9 cellular contexts compared by ENCODE assay signal in genomic region chr12:80412343-80412953, GRCh38. TPM values are rescaled to one million over a fixed set of nuclear protein-coding genes. Genes with fewer than 3 reads are reported as not detected.
A peak's percentile ranks its signal among the peaks of the same experiment; 100 is the strongest.
DNase-seq lines count a peak whose midpoint lies in the region; ATAC-seq and TF ChIP-seq lines count a peak whose summit lies in the region.
"Had no signal": no experiment of that assay in that cellular context is flagged by ENCODE, and none has a peak within 500 bp of the region (broad histone marks: within the 10 kb centered on the region; RNA-seq: fewer than 3 reads in every experiment).

No MANE protein-coding gene starts in this region.

- no peak overlapping the region for H3K27ac Mint-ChIP-seq in CD4-positive, alpha-beta T cell
- H3K27ac Mint-ChIP-seq in type B pancreatic cell, result no peak overlapping the region
- H3K27ac Mint-ChIP-seq: immature natural killer cell had no signal

- H3K36me3 Mint-ChIP-seq in CD4-positive, alpha-beta T cell (ENCODE audit: low read depth), result no peaks in the 10 kb centered on the region
- H3K36me3 Mint-ChIP-seq in type B pancreatic cell, result no peaks in the 10 kb centered on the region
- H3K36me3 Mint-ChIP-seq: immature natural killer cell had no signal

- DNase-seq in CD4-positive, alpha-beta T cell, result no peak
- DNase-seq in NCI-H345 treated with DMSO at 0.1 percent for 48 hours (lab: John Stamatoyannopoulos, UW; ENCODE audit: unreplicated experiment), result peak; percentile 49
- DNase-seq in astrocyte of the hippocampus (ENCODE audit: low read depth, low spot score), result peak; percentile 73
- peak; percentile 74 for DNase-seq in inferior parietal cortex (ENCODE audit: extremely low spot score)
- DNase-seq in type B pancreatic cell (ENCODE audit: extremely low spot score, unreplicated experiment), result no peak
- no peak for DNase-seq in mesenteric fat pad (ENCODE audit: low spot score)

- intact Hi-C loops in CD4-positive, alpha-beta T cell (cut with DNase I, micrococcal nuclease), result no loop called here

- no peak overlapping the region for H3K4me3 Mint-ChIP-seq in CD4-positive, alpha-beta T cell
- H3K4me3 Mint-ChIP-seq in type B pancreatic cell, result no peak overlapping the region
- H3K4me3 Mint-ChIP-seq: immature natural killer cell had no signal

- H3K9me3 ChIP-seq in CD4-positive, alpha-beta T cell (ENCODE audit: control insufficient read depth, low read length), result no peaks in the 10 kb centered on the region

- TF ChIP-seq CTCF in CD4-positive, alpha-beta T cell (IDR thresholded peaks at IDR 0.05), result peak; percentile 35
- peak; percentile 94 for TF ChIP-seq CTCF in type B pancreatic cell (conservative IDR thresholded peaks at IDR 0.05)

- POLR2A ChIA-PET in CD4-positive, alpha-beta T cell (lab: Charles Lee), result no interaction called here

- H3K27ac ChIP-seq in CD4-positive, alpha-beta T cell (ENCODE audit: low read depth, low read length), result no peak overlapping the region

- H3K4me1 Mint-ChIP-seq in CD4-positive, alpha-beta T cell (ENCODE audit: low read depth), result no peaks in the 10 kb centered on the region
- no peaks in the 10 kb centered on the region for H3K4me1 Mint-ChIP-seq in type B pancreatic cell (ENCODE audit: unreplicated experiment)
- H3K4me1 Mint-ChIP-seq: immature natural killer cell had no signal

- no peaks in the 10 kb centered on the region for H3K27me3 ChIP-seq in CD4-positive, alpha-beta T cell (ENCODE audit: control insufficient read depth, insufficient read depth, low read length)

- CTCF ChIA-PET in CD4-positive, alpha-beta T cell (lab: Charles Lee), result no interaction called here

- H3K27me3 Mint-ChIP-seq in CD4-positive, alpha-beta T cell, result no peaks in the 10 kb centered on the region
- H3K27me3 Mint-ChIP-seq in type B pancreatic cell, result no peaks in the 10 kb centered on the region

- no peak for ATAC-seq in CD4-positive, alpha-beta T cell (ENCODE audit: poor library complexity)
- ATAC-seq in GM19328 (IDR thresholded peaks at IDR 0.05; ENCODE audit: unreplicated experiment) (peak; percentile 81), HG03378 (IDR thresholded peaks at IDR 0.05; ENCODE audit: unreplicated experiment) (peak; percentile 89)

- no peaks in the 10 kb centered on the region for H3K9me3 Mint-ChIP-seq in CD4-positive, alpha-beta T cell
- H3K9me3 Mint-ChIP-seq in type B pancreatic cell, result no peaks in the 10 kb centered on the region

RNA-seq across cellular contexts. Expression of gene PTPRQ, which starts 31.6 kb away (rescaled TPM):
- total RNA-seq in CD4-positive, alpha-beta T cell, result not detected
- total RNA-seq in type B pancreatic cell (ENCODE audit: low replicate concordance), result 0.36 and 1.3 TPM in 2 replicates
- 1.8 TPM for total RNA-seq in mesenteric fat pad

Comparison
In these comparisons a context has a peak if more than half of its experiments do, and no peak if none do; other contexts are left out.
1. DNase-seq: peak in NCI-H345 treated with DMSO at 0.1 percent for 48 hours (single experiment), astrocyte of the hippocampus (single experiment) and inferior parietal cortex (single experiment); none in CD4-positive, alpha-beta T cell (0 of 10), type B pancreatic cell (single experiment) and mesenteric fat pad (single experiment).